In the genomic region with DNA sequence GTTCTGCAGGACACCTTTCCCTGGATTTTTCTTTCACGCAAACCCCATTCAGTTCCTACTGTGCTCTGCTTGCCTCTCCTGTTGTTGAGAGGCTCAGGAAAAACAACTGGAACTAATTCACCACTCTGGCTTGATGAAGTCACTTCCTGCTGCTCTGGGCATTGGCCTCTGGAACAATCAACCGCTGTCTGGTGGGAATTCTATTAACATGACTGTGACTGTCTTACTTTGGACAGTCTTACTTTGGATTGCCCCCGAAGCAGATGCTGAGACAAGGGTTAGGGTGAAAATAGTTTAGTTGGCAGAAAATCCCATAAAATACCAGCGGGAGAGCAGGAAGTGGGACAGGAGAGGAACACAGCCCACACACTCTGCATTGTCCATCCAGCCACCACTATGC, we compare ENCODE assay signal across 13 cellular contexts.
A peak's percentile ranks its signal among the peaks of the same experiment; 100 is the strongest.
DNase-seq lines count a peak whose midpoint lies in the region; ATAC-seq, FAIRE-seq and TF ChIP-seq lines count a peak whose summit lies in the region.
"Had no signal": no experiment of that assay in that cellular context is flagged by ENCODE, and none has a peak within 500 bp of the region (broad histone marks: within the 10 kb centered on the region; RNA-seq: fewer than 3 reads in every experiment).

No MANE protein-coding gene starts in this region.

- H3K56ac ChIP-seq in mesendoderm (ENCODE audit: low read length): no peak overlapping the region

- no peak overlapping the region for H4K8ac ChIP-seq in mesendoderm (ENCODE audit: low read depth, low read length)

- POLR2A ChIA-PET in A673 (lab: Charles Lee; ENCODE audit: low non-redundant PET): no interaction called here
- POLR2A ChIA-PET in naive thymus-derived CD8-positive, alpha-beta T cell (lab: Charles Lee): no interaction called here

- no peaks in the 10 kb centered on the region for H3K79me2 ChIP-seq in mesendoderm (ENCODE audit: control insufficient read depth, insufficient read depth, low read length)

- H3K9me3 ChIP-seq in A673 (ENCODE audit: low read depth, low read length, poor library complexity, severe bottlenecking): no peaks in the 10 kb centered on the region

- no peak overlapping the region for H2AK5ac ChIP-seq in mesendoderm (ENCODE audit: low read length)

- CTCF ChIA-PET in A673 (lab: Charles Lee): no interaction called here

- peak; percentile 53 for DNase-seq in A673 (ENCODE audit: low spot score)
- peak; percentile 34 for DNase-seq in HTR-8/SVneo (ENCODE audit: insufficient read length, low spot score)
- peak; percentile 81 for DNase-seq in dermis blood vessel endothelial cell
- DNase-seq in mesendoderm: peak; percentile 18
- no peak for DNase-seq in NCI-H345 treated with DMSO at 0.1 percent for 48 hours (lab: John Stamatoyannopoulos, UW; ENCODE audit: unreplicated experiment)
- DNase-seq in naive thymus-derived CD8-positive, alpha-beta T cell: no peak
- no peak for DNase-seq in LoVo (ENCODE audit: low spot score)
- no peak for DNase-seq in activated T-cell treated with anti-CD3 and anti-CD28 coated beads, Interleukin-2, amount 50 U/mL, for 4 hours
- DNase-seq: activated naive CD8-positive, alpha-beta T cell treated with anti-CD3 and anti-CD28 coated beads, Interleukin-2, amount 50 U/mL, for 24 hours; effector memory CD8-positive, alpha-beta T cell; NCI-H510A treated with DMSO at 0.1 percent for 48 hours had no signal

- no TSS peak for BruUV-seq in A673 (replicated peaks; lab: Mats Ljungman, UMichigan)

- H3K27me3 Mint-ChIP-seq in naive thymus-derived CD8-positive, alpha-beta T cell: peaks cover 0 to 24% (median 4%) of the 10 kb centered on the region in 5 donors
- H3K27me3 Mint-ChIP-seq in activated T-cell treated with anti-CD3 and anti-CD28 coated beads, Interleukin-2, amount 50 U/mL, for 4 hours (ENCODE audit: low read depth): peaks cover 2% of the 10 kb centered on the region
- H3K27me3 Mint-ChIP-seq: activated naive CD8-positive, alpha-beta T cell treated with anti-CD3 and anti-CD28 coated beads, Interleukin-2, amount 50 U/mL, for 24 hours had no signal

- H3K4me1 ChIP-seq in A673 (ENCODE audit: insufficient read depth, low read length, poor library complexity, severe bottlenecking): no peaks in the 10 kb centered on the region
- no peaks in the 10 kb centered on the region for H3K4me1 ChIP-seq in mesendoderm (ENCODE audit: control insufficient read depth, low read depth, low read length)
- H3K4me1 ChIP-seq: tibial nerve had no signal

- H3K4me2 ChIP-seq in mesendoderm (ENCODE audit: low read length): no peak overlapping the region

- WGBS in mesendoderm (ENCODE audit: extremely low coverage, insufficient coverage, low lambda C conversion rate): no CpG with 5 or more reads among the region's 4 CpGs

- no peak overlapping the region for H3K18ac ChIP-seq in mesendoderm (ENCODE audit: low read length)

- H2BK120ac ChIP-seq in mesendoderm (ENCODE audit: low read depth, low read length): no peak overlapping the region

- TF ChIP-seq CTCF in A673 (conservative IDR thresholded peaks at IDR 0.05; ENCODE audit: low read depth, low read length): no peak

- intact Hi-C loops in A673 (cut with micrococcal nuclease; ENCODE audit: unreplicated experiment): no loop called here

- H4K5ac ChIP-seq in mesendoderm (ENCODE audit: low read length): no peak overlapping the region

- FAIRE-seq in HTR-8/SVneo (lab: Jason Lieb, UNC): peak; percentile 73

- H3K4me3 ChIP-seq in A673 (ENCODE audit: low read depth, low read length, poor library complexity, severe bottlenecking): no peak overlapping the region
- H3K4me3 ChIP-seq in mesendoderm (ENCODE audit: low read length): no peak overlapping the region
- H3K4me3 ChIP-seq: tibial nerve had no signal

- H3K9me3 Mint-ChIP-seq in naive thymus-derived CD8-positive, alpha-beta T cell: peaks cover 0 to 4% (median 0%) of the 10 kb centered on the region in 9 donors
- no peaks in the 10 kb centered on the region for H3K9me3 Mint-ChIP-seq in activated T-cell treated with anti-CD3 and anti-CD28 coated beads, Interleukin-2, amount 50 U/mL, for 4 hours
- H3K9me3 Mint-ChIP-seq: activated naive CD8-positive, alpha-beta T cell treated with anti-CD3 and anti-CD28 coated beads, Interleukin-2, amount 50 U/mL, for 24 hours; effector memory CD8-positive, alpha-beta T cell had no signal

- H3K79me1 ChIP-seq in mesendoderm (ENCODE audit: low read length): no peaks in the 10 kb centered on the region

- no peak overlapping the region for H2BK15ac ChIP-seq in mesendoderm (replicated peaks; ENCODE audit: low read depth)

- peaks cover 27% of the 10 kb centered on the region for H3K27me3 ChIP-seq in A673 (replicated peaks; ENCODE audit: insufficient read depth, low read depth, low read length, poor library complexity)
- H3K27me3 ChIP-seq in mesendoderm (ENCODE audit: insufficient read depth, low read length, poor library complexity): no peaks in the 10 kb centered on the region
- H3K27me3 ChIP-seq: tibial nerve had no signal

- H3K27ac ChIP-seq in A673 (ENCODE audit: low read depth, low read length, poor library complexity, severe bottlenecking) (no peak overlapping the region), mesendoderm (ENCODE audit: low read depth, low read length) (no peak overlapping the region)
- H3K27ac ChIP-seq: RWPE1 had no signal

- no peaks in the 10 kb centered on the region for H3K36me3 ChIP-seq in A673 (ENCODE audit: insufficient read depth, low read length, poor library complexity, severe bottlenecking)
- no peaks in the 10 kb centered on the region for H3K36me3 ChIP-seq in mesendoderm (ENCODE audit: control insufficient read depth, insufficient read depth, low read length)
- H3K36me3 ChIP-seq: tibial nerve had no signal

- no peak overlapping the region for H3K4me3 Mint-ChIP-seq in naive thymus-derived CD8-positive, alpha-beta T cell
- no peak overlapping the region for H3K4me3 Mint-ChIP-seq in activated T-cell treated with anti-CD3 and anti-CD28 coated beads, Interleukin-2, amount 50 U/mL, for 4 hours
- H3K4me3 Mint-ChIP-seq: activated naive CD8-positive, alpha-beta T cell treated with anti-CD3 and anti-CD28 coated beads, Interleukin-2, amount 50 U/mL, for 24 hours; effector memory CD8-positive, alpha-beta T cell had no signal

- H3K27ac Mint-ChIP-seq in naive thymus-derived CD8-positive, alpha-beta T cell: no peak overlapping the region
- H3K27ac Mint-ChIP-seq: activated naive CD8-positive, alpha-beta T cell treated with anti-CD3 and anti-CD28 coated beads, Interleukin-2, amount 50 U/mL, for 24 hours; effector memory CD8-positive, alpha-beta T cell had no signal

- no peak overlapping the region for H3K23ac ChIP-seq in mesendoderm (ENCODE audit: low read length)

- H3K4me1 Mint-ChIP-seq in naive thymus-derived CD8-positive, alpha-beta T cell: no peaks in the 10 kb centered on the region
- no peaks in the 10 kb centered on the region for H3K4me1 Mint-ChIP-seq in activated T-cell treated with anti-CD3 and anti-CD28 coated beads, Interleukin-2, amount 50 U/mL, for 4 hours (ENCODE audit: low read depth)
- H3K4me1 Mint-ChIP-seq: activated naive CD8-positive, alpha-beta T cell treated with anti-CD3 and anti-CD28 coated beads, Interleukin-2, amount 50 U/mL, for 24 hours had no signal

- no peak overlapping the region for H3K9ac ChIP-seq in mesendoderm (ENCODE audit: low read length)

- no peaks in the 10 kb centered on the region for H3K36me3 Mint-ChIP-seq in naive thymus-derived CD8-positive, alpha-beta T cell
- H3K36me3 Mint-ChIP-seq in activated T-cell treated with anti-CD3 and anti-CD28 coated beads, Interleukin-2, amount 50 U/mL, for 4 hours (ENCODE audit: insufficient read depth): no peaks in the 10 kb centered on the region

- no peak for ATAC-seq in naive thymus-derived CD8-positive, alpha-beta T cell
- no peak for ATAC-seq in activated T-cell treated with anti-CD3 and anti-CD28 coated beads, Interleukin-2, amount 50 U/mL, for 4 hours
- ATAC-seq: activated naive CD8-positive, alpha-beta T cell treated with anti-CD3 and anti-CD28 coated beads, Interleukin-2, amount 50 U/mL, for 24 hours; effector memory CD8-positive, alpha-beta T cell had no signal

- no peak overlapping the region for H2BK5ac ChIP-seq in mesendoderm (ENCODE audit: low read length)

- no peak overlapping the region for H3K4ac ChIP-seq in mesendoderm (ENCODE audit: low read depth, low read length)

Comparison
In these comparisons a context has a peak if more than half of its experiments do, and no peak if none do; other contexts are left out.
1. DNase-seq: peak in A673 (single experiment), HTR-8/SVneo (single experiment), dermis blood vessel endothelial cell (single experiment) and mesendoderm (single experiment); none in NCI-H345 treated with DMSO at 0.1 percent for 48 hours (single experiment), naive thymus-derived CD8-positive, alpha-beta T cell (0 of 10), LoVo (single experiment) and activated T-cell treated with anti-CD3 and anti-CD28 coated beads, Interleukin-2, amount 50 U/mL, for 4 hours (single experiment).